ENCODE assay signal across 19 cellular contexts in genomic region chr14:34522496-34522895, GRCh38. TPM values are rescaled to one million over a fixed set of nuclear protein-coding genes. Genes with fewer than 3 reads are reported as not detected.
DNase-seq lines count a peak whose midpoint lies in the region; FAIRE-seq and TF ChIP-seq lines count a peak whose summit lies in the region.
"Had no signal": no experiment of that assay in that cellular context is flagged by ENCODE, and none has a peak within 500 bp of the region (broad histone marks: within the 10 kb centered on the region; RNA-seq: fewer than 3 reads in every experiment).

No MANE protein-coding gene starts in this region.

- H3K79me2 ChIP-seq in mammary epithelial cell (ENCODE audit: insufficient read depth, low read length): no peaks in the 10 kb centered on the region
- no peaks in the 10 kb centered on the region for H3K79me2 ChIP-seq in endothelial cell of umbilical vein (ENCODE audit: control insufficient read depth, insufficient read depth, low read length)

- in situ Hi-C loops in mammary epithelial cell (cut with MboI; ENCODE audit: low sequenced_read_pairs in 2 of 2): loop anchor here in 1 of 2 donors (25.0 kb wide), 1 partner anchor 185 kb away; no protein-coding TSS in a partner anchor

- dilution Hi-C loops in mammary epithelial cell (cut with HindIII; ENCODE audit: low sequenced_read_pairs): no loop called here
- dilution Hi-C loops in endothelial cell of umbilical vein (cut with MboI; ENCODE audit: extremely low pct_ligation_motif_present, low sequenced_read_pairs): no loop called here

- no peak for TF ChIP-seq POLR2A in breast epithelium (IDR thresholded peaks at IDR 0.05)
- TF ChIP-seq POLR2A in endothelial cell of umbilical vein (IDR thresholded peaks at IDR 0.05; ENCODE audit: low read depth, low read length): no peak

- H2AFZ ChIP-seq in mammary epithelial cell (ENCODE audit: low read depth, low read length) (no peak overlapping the region), endothelial cell of umbilical vein (ENCODE audit: low read depth, low read length) (no peak overlapping the region)

- H3K36me3 ChIP-seq in mammary epithelial cell (ENCODE audit: insufficient read depth, low read length): peaks cover 30% of the 10 kb centered on the region
- no peaks in the 10 kb centered on the region for H3K36me3 ChIP-seq in breast epithelium
- peaks cover 6 to 13% of the 10 kb centered on the region in 2 experiments for H3K36me3 ChIP-seq in endothelial cell of umbilical vein (ENCODE audit: control insufficient read depth in 2 of 2, extremely low read depth in 1 of 2, insufficient read depth in 2 of 2, low read length in 2 of 2)
- peaks cover 22 to 26% of the 10 kb centered on the region in 2 donors for H3K36me3 ChIP-seq in small intestine (ENCODE audit: control insufficient read depth in 2 of 2, insufficient read depth in 2 of 2, low read length in 2 of 2)

- H3K27ac ChIP-seq in mammary epithelial cell (ENCODE audit: insufficient read depth, low read depth, low read length): no peak overlapping the region
- peak overlapping the region in 1 of 2 donors; percentile 36 for H3K27ac ChIP-seq in breast epithelium
- H3K27ac ChIP-seq in endothelial cell of umbilical vein (ENCODE audit: insufficient read depth, low read depth, low read length): peak overlapping the region; percentile 27
- H3K27ac ChIP-seq in small intestine (ENCODE audit: low read depth in 1 of 2, low read length in 1 of 2): peak overlapping the region in 1 of 2 donors; percentile 8
- H3K27ac ChIP-seq: HL-60 had no signal

- H3K9me1 ChIP-seq in endothelial cell of umbilical vein (replicated peaks; ENCODE audit: control insufficient read depth, extremely low read depth, insufficient read depth, low read length): no peaks in the 10 kb centered on the region

- no peak overlapping the region for H3K4me2 ChIP-seq in mammary epithelial cell (ENCODE audit: insufficient read depth, low read depth, low read length)
- no peak overlapping the region for H3K4me2 ChIP-seq in endothelial cell of umbilical vein (ENCODE audit: insufficient read depth, low read length)

- H4K20me1 ChIP-seq in mammary epithelial cell (ENCODE audit: insufficient read depth, low read length) (no peaks in the 10 kb centered on the region), endothelial cell of umbilical vein (replicated peaks; ENCODE audit: control insufficient read depth, extremely low read depth, insufficient read depth, low read length) (no peaks in the 10 kb centered on the region)

- FAIRE-seq in endothelial cell of umbilical vein (lab: Jason Lieb, UNC): peak; percentile 76
- no peak for FAIRE-seq in small intestine (lab: Jason Lieb, UNC)
- FAIRE-seq: RCC 7860 had no signal

- H3K9me3 ChIP-seq in mammary epithelial cell (replicated peaks; ENCODE audit: insufficient read depth, low read length): no peaks in the 10 kb centered on the region
- no peaks in the 10 kb centered on the region for H3K9me3 ChIP-seq in breast epithelium
- H3K9me3 ChIP-seq in endothelial cell of umbilical vein (replicated peaks; ENCODE audit: control insufficient read depth, insufficient read depth, low read length): no peaks in the 10 kb centered on the region
- H3K9me3 ChIP-seq in small intestine (ENCODE audit: control insufficient read depth, low read depth): no peaks in the 10 kb centered on the region

- TSS peak; percentile 19 for BruUV-seq in mammary epithelial cell (replicated peaks; lab: Mats Ljungman, UMichigan)
- no TSS peak for BruUV-seq in endothelial cell of umbilical vein (replicated peaks; lab: Mats Ljungman, UMichigan)

- WGBS in mammary epithelial cell (ENCODE audit: low coverage, missing lambda C conversion rate): 98% methylated on average over 2 of the region's 2 CpGs
- WGBS in small intestine, 3 donors: 27 to 68% (median 40%) methylated on average over 2 of the region's 2 CpGs

- H3K9ac ChIP-seq in mammary epithelial cell (ENCODE audit: insufficient read depth, low read length) (no peak overlapping the region), endothelial cell of umbilical vein (replicated peaks; ENCODE audit: extremely low read depth, insufficient read depth, low read length) (no peak overlapping the region)

- H3K4me3 ChIP-seq in mammary epithelial cell (replicated peaks in 1 of 3; ENCODE audit: insufficient read depth in 1 of 3, low read depth in 2 of 3, low read length in 3 of 3): no peak overlapping the region
- H3K4me3 ChIP-seq in breast epithelium: no peak overlapping the region
- H3K4me3 ChIP-seq in endothelial cell of umbilical vein (replicated peaks in 1 of 3; ENCODE audit: insufficient read depth in 1 of 3, low read depth in 1 of 3, low read length in 3 of 3): no peak overlapping the region
- no peak overlapping the region for H3K4me3 ChIP-seq in small intestine (ENCODE audit: low read depth in 1 of 2, low read length in 2 of 2)

- TF ChIP-seq CTCF in mammary epithelial cell (conservative IDR thresholded peaks at IDR 0.05 in 1 of 2, IDR thresholded peaks at IDR 0.05 in 1 of 2; ENCODE audit: extremely low read depth in 1 of 2, insufficient read depth in 1 of 2, low read depth in 1 of 2, low read length in 2 of 2): no peak
- TF ChIP-seq CTCF in breast epithelium (IDR thresholded peaks at IDR 0.05): no peak
- no peak for TF ChIP-seq CTCF in endothelial cell of umbilical vein (IDR thresholded peaks at IDR 0.05; ENCODE audit: extremely low read depth in 1 of 2, insufficient read depth in 1 of 2, low read depth in 1 of 2, low read length in 2 of 2)
- no peak for TF ChIP-seq CTCF in GM10248 (IDR thresholded peaks at IDR 0.05; ENCODE audit: control extremely low read depth, extremely low read depth, low read depth, missing control alignments)

- no peaks in the 10 kb centered on the region for H3K4me1 ChIP-seq in mammary epithelial cell (ENCODE audit: insufficient read depth, low read length)
- no peaks in the 10 kb centered on the region for H3K4me1 ChIP-seq in breast epithelium
- H3K4me1 ChIP-seq in endothelial cell of umbilical vein (ENCODE audit: control insufficient read depth, extremely low read depth, insufficient read depth, low read length): no peaks in the 10 kb centered on the region
- peaks cover 0 to 2% of the 10 kb centered on the region in 2 donors for H3K4me1 ChIP-seq in small intestine (ENCODE audit: control insufficient read depth in 2 of 2, insufficient read depth in 1 of 2, low read depth in 1 of 2, low read length in 1 of 2)

- POLR2A ChIA-PET in endothelial cell of umbilical vein (lab: Charles Lee) (interaction anchor here (0.5 kb wide), 1 partner anchor 370 kb away, joined by 7 read pairs; no protein-coding TSS in a partner anchor), GM10248 (lab: Yijun Ruan, JAX) (interaction anchor here (0.6 kb wide), 1 partner anchor 32 kb away, joined by 4 read pairs; no protein-coding TSS in a partner anchor)

- intact Hi-C loops in mammary epithelial cell (cut with micrococcal nuclease): no loop called here
- intact Hi-C loops in breast epithelium (cut with DNase I; ENCODE audit: low total_unique reads): no loop called here
- intact Hi-C loops in endothelial cell of umbilical vein (cut with micrococcal nuclease): no loop called here

- DNase-seq in mammary epithelial cell: no peak
- no peak for DNase-seq in breast epithelium (ENCODE audit: low spot score in 2 of 2)
- peak; percentile 67 for DNase-seq in D341Med (ENCODE audit: low spot score)
- peak; percentile 87 for DNase-seq in endothelial cell of umbilical vein (ENCODE audit: low read depth, low spot score)
- peak; percentile 20 for DNase-seq in small intestine
- no peak for DNase-seq in NOMO-1 treated with dmso at 0.1 percent for 144 hours (lab: John Stamatoyannopoulos, UW; ENCODE audit: unreplicated experiment)
- no peak for DNase-seq in GM10248 (ENCODE audit: extremely low spot score)
- DNase-seq: C1 segment of cervical spinal cord; DMS79; H7; IMR-90; NCI-H1048; NCI-H1436; NCI-H1930; NCI-H226; NCI-H69; NK-92 treated with Interleukin-12 subunit alpha and Interleukin-12 subunit beta, amount 100 ng/mL, for 24 hours had no signal

- H3K27me3 ChIP-seq in mammary epithelial cell (ENCODE audit: insufficient read depth, low read length): no peaks in the 10 kb centered on the region
- H3K27me3 ChIP-seq in breast epithelium: no peaks in the 10 kb centered on the region
- H3K27me3 ChIP-seq in endothelial cell of umbilical vein (ENCODE audit: control insufficient read depth in 2 of 2, insufficient read depth in 2 of 2, low read length in 2 of 2): no peaks in the 10 kb centered on the region
- no peaks in the 10 kb centered on the region for H3K27me3 ChIP-seq in small intestine (ENCODE audit: control insufficient read depth in 2 of 2, insufficient read depth in 2 of 2, low read length in 2 of 2)

- CTCF ChIA-PET in mammary epithelial cell (lab: Charles Lee; ENCODE audit: low non-redundant PET): no interaction called here
- CTCF ChIA-PET in endothelial cell of umbilical vein (lab: Charles Lee): no interaction called here
- CTCF ChIA-PET in GM10248 (lab: Yijun Ruan, JAX): interaction anchor here (0.9 to 1.8 kb wide), 3 partner anchors 8 to 15 kb away, joined by 3 read pairs; no protein-coding TSS in a partner anchor

TF ChIP-seq in endothelial cell of umbilical vein, 7 proteins besides CTCF, POLR2A, EP300 and RAD21:
- TF ChIP-seq GATA2 (IDR thresholded peaks at IDR 0.05; ENCODE audit: insufficient read depth, insufficient read length, low read depth, low read length) (no peak), JUN (IDR thresholded peaks at IDR 0.05; ENCODE audit: borderline replicate concordance, insufficient read depth, insufficient read length, low read depth) (no peak)
- TF ChIP-seq, protein P1, sequence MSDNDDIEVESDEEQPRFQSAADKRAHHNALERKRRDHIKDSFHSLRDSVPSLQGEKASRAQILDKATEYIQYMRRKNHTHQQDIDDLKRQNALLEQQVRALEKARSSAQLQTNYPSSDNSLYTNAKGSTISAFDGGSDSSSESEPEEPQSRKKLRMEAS (IDR thresholded peaks at IDR 0.05; ENCODE audit: insufficient read depth, insufficient read length): no peak

RNA-seq across cellular contexts. Expression of gene EAPP, which starts 17.0 kb away (rescaled TPM):
- total RNA-seq in mammary epithelial cell: 10 to 100 TPM; 26.7 to 30.7 TPM
- polyA plus RNA-seq in mammary epithelial cell: 18.9 TPM
- polyA minus RNA-seq in mammary epithelial cell: 9.6 TPM
- total RNA-seq in breast epithelium: 10 to 100 TPM; 43.3 to 81.2 (median 43.8) TPM
- total RNA-seq in endothelial cell of umbilical vein: 22.2 and 24.3 TPM in 2 replicates
- 14.1 and 16.6 TPM in 2 replicates for polyA plus RNA-seq in endothelial cell of umbilical vein
- polyA plus RNA-seq in endothelial cell of umbilical vein (2011; cell fraction: cytosol; rRNA removed): 26.6 and 26.7 TPM in 2 replicates
- polyA plus RNA-seq in endothelial cell of umbilical vein (2011; cell fraction: nucleus; rRNA removed): 12.1 and 16.1 TPM in 2 replicates
- polyA plus RNA-seq in endothelial cell of umbilical vein (2012): 22.4 and 31.4 TPM in 2 replicates
- polyA minus RNA-seq in endothelial cell of umbilical vein: 15.8 and 20.4 TPM in 2 replicates
- polyA minus RNA-seq in endothelial cell of umbilical vein (2011; cell fraction: cytosol; rRNA and poly(A)+ RNA removed): 22.3 TPM
- 10.0 and 10.8 TPM in 2 replicates for polyA minus RNA-seq in endothelial cell of umbilical vein (2011; cell fraction: nucleus; rRNA and poly(A)+ RNA removed)
- polyA plus RNA-seq in small intestine: 10 to 100 TPM; 48.0 to 74.0 (median 61.1) TPM

Comparison
In these comparisons a context has a peak if more than half of its experiments do, and no peak if none do; other contexts are left out.
1. DNase-seq: peak in D341Med (single experiment), endothelial cell of umbilical vein (single experiment) and small intestine (single experiment); none in mammary epithelial cell (single experiment), breast epithelium (0 of 2), NOMO-1 treated with dmso at 0.1 percent for 144 hours (single experiment) and GM10248 (single experiment).